In the genomic region with DNA sequence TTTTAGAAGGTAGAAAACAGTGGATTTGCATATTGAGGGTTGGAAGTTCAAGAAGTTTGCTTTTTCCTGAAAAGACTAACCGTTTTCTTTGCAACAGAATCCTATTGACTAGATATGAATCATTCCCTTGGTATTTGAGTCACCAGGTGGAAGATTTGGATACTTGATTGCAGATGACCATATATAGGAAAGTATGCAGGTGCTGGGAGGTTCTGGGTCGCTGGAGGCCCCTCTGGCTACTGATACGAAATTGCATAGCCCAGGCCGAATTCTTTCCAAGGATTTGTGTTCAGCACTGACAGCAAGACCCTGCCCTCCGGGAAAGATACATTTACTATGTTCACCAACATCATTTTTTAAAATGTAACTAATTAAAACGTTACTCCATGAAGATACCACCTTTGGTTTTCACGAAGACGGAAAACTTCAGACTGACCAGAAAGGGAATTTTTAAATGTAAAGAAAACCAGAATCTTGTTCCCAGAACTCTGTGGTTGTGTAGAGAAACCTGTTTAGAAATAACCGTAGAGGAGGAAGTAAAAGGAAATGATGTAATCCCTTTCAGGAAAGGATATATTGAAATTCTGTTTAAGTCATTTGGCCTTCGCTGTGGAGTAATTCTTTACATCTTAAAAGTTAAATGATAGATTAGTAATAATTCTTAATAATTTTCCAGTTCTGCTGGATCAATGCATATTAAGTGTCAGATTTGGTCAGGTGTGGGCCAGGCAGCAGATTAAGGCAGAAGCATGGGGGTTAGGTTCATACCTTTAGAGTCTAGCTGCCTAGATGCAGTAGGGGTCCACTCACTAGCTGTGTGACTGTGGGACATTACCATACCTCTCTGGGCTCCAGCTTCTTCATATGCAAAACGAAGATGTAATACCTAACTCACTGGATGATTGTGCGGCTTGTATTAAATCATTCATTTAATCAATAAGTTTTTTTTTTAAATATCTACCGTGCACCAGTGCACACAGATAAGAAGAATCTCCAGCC, we compare ENCODE assay signal across 1 cellular context.
TF ChIP-seq lines count a peak whose summit lies in the region.

No MANE protein-coding gene starts in this region.

TF ChIP-seq in GM12878, 131 proteins besides CTCF, POLR2A, EP300 and RAD21:
- no peak for TF ChIP-seq NRF1 (conservative IDR thresholded peaks at IDR 0.05; ENCODE audit: low read depth, low read length)
- no peak for TF ChIP-seq EED (IDR thresholded peaks at IDR 0.05; ENCODE audit: low read depth)
- no peak for TF ChIP-seq MTA3 (IDR thresholded peaks at IDR 0.05; ENCODE audit: borderline replicate concordance, low read length)
- TF ChIP-seq NBN (IDR thresholded peaks at IDR 0.05): no peak
- TF ChIP-seq ATF7 (IDR thresholded peaks at IDR 0.05; ENCODE audit: low read depth): peak; percentile 84
- TF ChIP-seq IKZF1 (conservative IDR thresholded peaks at IDR 0.05): peak; percentile 35; the same call in 1 of the 2 replicates
- TF ChIP-seq PAX8 (IDR thresholded peaks at IDR 0.05): no peak
- no peak for TF ChIP-seq MYB (IDR thresholded peaks at IDR 0.05; ENCODE audit: borderline replicate concordance, low read depth, low read length)
- TF ChIP-seq RFX5 (IDR thresholded peaks at IDR 0.05; ENCODE audit: low read depth, low read length): no peak
